ENCODE assay signal across 2 cellular contexts in the genomic region with DNA sequence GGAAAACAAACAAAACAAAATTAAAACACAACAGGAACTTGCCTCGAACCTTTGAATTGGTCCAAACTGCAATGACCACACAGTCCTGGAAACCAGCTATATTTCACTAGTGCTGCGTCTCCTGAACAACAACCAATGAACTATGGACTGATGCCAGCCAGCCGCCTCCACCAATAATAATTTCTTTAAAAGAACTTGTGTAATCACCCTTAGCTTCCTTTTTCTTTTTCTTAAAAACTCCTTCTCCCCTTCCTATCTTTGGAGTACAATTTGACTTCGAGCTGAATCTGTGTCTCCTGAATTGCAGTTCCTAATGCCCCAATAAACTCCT.
TF ChIP-seq lines count a peak whose summit lies in the region.

No MANE protein-coding gene starts in this region.

TF ChIP-seq in SK-N-SH, 30 proteins besides CTCF, POLR2A, EP300 and RAD21:
- no peak for TF ChIP-seq YY1 (IDR thresholded peaks at IDR 0.05; ENCODE audit: low read depth)

TF ChIP-seq in SK-N-SH treated with all-trans-retinoic acid at 6 μM for 48 hours, 23 proteins besides CTCF, POLR2A, EP300 and RAD21:
- TF ChIP-seq TCF4 (CRISPR knock-in tag; IDR thresholded peaks at IDR 0.05; ENCODE audit: borderline replicate concordance) (no peak), RARB (CRISPR knock-in tag; IDR thresholded peaks at IDR 0.05) (no peak), POU6F1 (CRISPR knock-in tag; IDR thresholded peaks at IDR 0.05; ENCODE audit: borderline replicate concordance, low read depth) (no peak), CREB5 (CRISPR knock-in tag; IDR thresholded peaks at IDR 0.05; ENCODE audit: low read depth) (no peak), TSHZ2 (CRISPR knock-in tag; IDR thresholded peaks at IDR 0.05) (no peak), CSDC2 (CRISPR knock-in tag; IDR thresholded peaks at IDR 0.05) (no peak), ZNF70 (CRISPR knock-in tag; IDR thresholded peaks at IDR 0.05) (no peak), BACH2 (CRISPR knock-in tag; IDR thresholded peaks at IDR 0.05; ENCODE audit: borderline replicate concordance) (no peak), TOX (CRISPR knock-in tag; IDR thresholded peaks at IDR 0.05; ENCODE audit: borderline replicate concordance) (no peak), ZC3H10 (CRISPR knock-in tag; IDR thresholded peaks at IDR 0.05) (no peak), PPARA (CRISPR knock-in tag; IDR thresholded peaks at IDR 0.05; ENCODE audit: borderline replicate concordance) (no peak), ZNF8 (CRISPR knock-in tag; IDR thresholded peaks at IDR 0.05) (no peak), ESRRG (CRISPR knock-in tag; IDR thresholded peaks at IDR 0.05) (no peak), PATZ1 (CRISPR knock-in tag; IDR thresholded peaks at IDR 0.05; ENCODE audit: borderline replicate concordance) (no peak), ARNTL (CRISPR knock-in tag; IDR thresholded peaks at IDR 0.05; ENCODE audit: borderline replicate concordance, low read depth) (no peak), ZFP3 (CRISPR knock-in tag; IDR thresholded peaks at IDR 0.05) (no peak), ZNF565 (CRISPR knock-in tag; conservative IDR thresholded peaks at IDR 0.05; ENCODE audit: low read depth) (no peak), GLIS3 (CRISPR knock-in tag; IDR thresholded peaks at IDR 0.05) (no peak), ZFP30 (CRISPR knock-in tag; IDR thresholded peaks at IDR 0.05) (no peak)
- TF ChIP-seq, protein P1, sequence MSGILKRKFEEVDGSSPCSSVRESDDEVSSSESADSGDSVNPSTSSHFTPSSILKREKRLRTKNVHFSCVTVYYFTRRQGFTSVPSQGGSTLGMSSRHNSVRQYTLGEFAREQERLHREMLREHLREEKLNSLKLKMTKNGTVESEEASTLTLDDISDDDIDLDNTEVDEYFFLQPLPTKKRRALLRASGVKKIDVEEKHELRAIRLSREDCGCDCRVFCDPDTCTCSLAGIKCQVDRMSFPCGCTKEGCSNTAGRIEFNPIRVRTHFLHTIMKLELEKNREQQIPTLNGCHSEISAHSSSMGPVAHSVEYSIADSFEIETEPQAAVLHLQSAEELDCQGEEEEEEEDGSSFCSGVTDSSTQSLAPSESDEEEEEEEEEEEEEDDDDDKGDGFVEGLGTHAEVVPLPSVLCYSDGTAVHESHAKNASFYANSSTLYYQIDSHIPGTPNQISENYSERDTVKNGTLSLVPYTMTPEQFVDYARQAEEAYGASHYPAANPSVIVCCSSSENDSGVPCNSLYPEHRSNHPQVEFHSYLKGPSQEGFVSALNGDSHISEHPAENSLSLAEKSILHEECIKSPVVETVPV (CRISPR knock-in tag; IDR thresholded peaks at IDR 0.05) = no peak
